11 cellular contexts compared by ENCODE assay signal in the genomic region with DNA sequence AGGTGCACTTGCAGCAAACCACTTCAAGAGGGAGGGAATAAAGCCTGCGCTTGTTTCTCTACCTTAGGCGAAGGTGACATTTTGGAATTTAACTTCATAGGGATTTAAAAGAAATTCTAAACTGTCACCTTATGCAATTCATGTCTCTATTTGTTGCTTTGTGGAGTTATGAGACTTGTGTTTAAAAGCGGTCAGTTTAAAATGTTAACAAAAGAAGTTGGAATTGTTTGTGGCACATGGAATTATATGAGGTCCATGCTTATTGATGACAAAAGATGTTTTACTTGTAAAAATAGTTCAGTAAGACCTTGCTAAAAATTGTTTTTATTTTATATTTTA. TPM values are rescaled to one million over a fixed set of nuclear protein-coding genes. Genes with fewer than 3 reads are reported as not detected.
DNase-seq lines count a peak whose midpoint lies in the region; ATAC-seq, FAIRE-seq and TF ChIP-seq lines count a peak whose summit lies in the region.
"Had no signal": no experiment of that assay in that cellular context is flagged by ENCODE, and none has a peak within 500 bp of the region (broad histone marks: within the 10 kb centered on the region; RNA-seq: fewer than 3 reads in every experiment).

No MANE protein-coding gene starts in this region.

- CTCF ChIA-PET in A549 (lab: Yijun Ruan, JAX) (interaction anchor here (1.5 kb wide), 1 partner anchor 20 kb away, joined by 3 read pairs; no protein-coding TSS in a partner anchor), HEK293T (lab: Yijun Ruan, JAX) (no interaction called here)

- FAIRE-seq in A549 (lab: Jason Lieb, UNC), result no peak

- POLR2A ChIA-PET in A549 (lab: Yijun Ruan, JAX) (no interaction called here), HEK293T (lab: Yijun Ruan, JAX) (no interaction called here)
- POLR2A ChIA-PET in naive thymus-derived CD8-positive, alpha-beta T cell (lab: Charles Lee), result no interaction called here

- H3K4me3 ChIP-seq in A549 (peak overlapping the region; percentile 68), colonic mucosa (peak overlapping the region; percentile 60), BE2C (ENCODE audit: low read depth, low read length) (no peak overlapping the region)

- WGBS in A549 (ENCODE audit: missing lambda C conversion rate), result 45% methylated on average over 3 of the region's 3 CpGs

- ATAC-seq in A549 (no peak), GM18511 (IDR thresholded peaks at IDR 0.05; ENCODE audit: unreplicated experiment) (no peak)
- ATAC-seq in naive thymus-derived CD8-positive, alpha-beta T cell, result no peak

- H3K9me3 Mint-ChIP-seq in naive thymus-derived CD8-positive, alpha-beta T cell, result peaks cover 0 to 2% (median 0%) of the 10 kb centered on the region in 9 donors

- H3K4me3 Mint-ChIP-seq in naive thymus-derived CD8-positive, alpha-beta T cell, result peak overlapping the region in 8 of 10 donors; percentile 55 to 89 (median 78)

- TF ChIP-seq RAD21 in A549 (conservative IDR thresholded peaks at IDR 0.05 in 1 of 2, IDR thresholded peaks at IDR 0.05 in 1 of 2), result no peak

- H3K27ac ChIP-seq in A549 (peak overlapping the region; percentile 76 to 91; a peak in 5 of 6 replicates), colonic mucosa (peak overlapping the region; percentile 75)

- H3K27me3 Mint-ChIP-seq in naive thymus-derived CD8-positive, alpha-beta T cell, result peaks cover 33 to 59% (median 41%) of the 10 kb centered on the region in 5 donors

- H3K27ac Mint-ChIP-seq in naive thymus-derived CD8-positive, alpha-beta T cell, result no peak overlapping the region

- H3K9me3 ChIP-seq in A549, result no peaks in the 10 kb centered on the region
- no peaks in the 10 kb centered on the region for H3K9me3 ChIP-seq in colonic mucosa
- H3K9me3 ChIP-seq in BE2C, result no peaks in the 10 kb centered on the region

- no peak for DNase-seq in A549 (ENCODE audit: low read depth in 1 of 2, low spot score in 1 of 2)
- DNase-seq in HEK293T (ENCODE audit: extremely low spot score), result no peak
- DNase-seq in colonic mucosa, result no peak
- DNase-seq in naive thymus-derived CD8-positive, alpha-beta T cell, result no peak
- DNase-seq in BE2C, result no peak
- DNase-seq in NCI-H2029 treated with DMSO at 0.1 percent for 48 hours (lab: John Stamatoyannopoulos, UW), result no peak
- DNase-seq in activated effector memory CD4-positive, alpha-beta T cell treated with anti-CD3 and anti-CD28 coated beads, Interleukin-2, amount 50 U/mL, for 16 hours, result no peak
- DNase-seq: cerebellar nuclear complex; NCI-H1105; stimulated activated naive CD4-positive, alpha-beta T cell had no signal

- no peak for TF ChIP-seq EP300 in A549 (IDR thresholded peaks at IDR 0.05)

- TF ChIP-seq CTCF in A549 (IDR thresholded peaks at IDR 0.05), result no peak
- TF ChIP-seq CTCF in colonic mucosa (IDR thresholded peaks at IDR 0.05), result no peak
- TF ChIP-seq CTCF in BE2C (IDR thresholded peaks at IDR 0.05; ENCODE audit: low read depth, low read length), result no peak

- intact Hi-C loops in colonic mucosa (cut with DNase I), result no loop called here

- peak overlapping the region in 1 of 2 donors; percentile 92 for H3K9ac ChIP-seq in colonic mucosa (ENCODE audit: low read depth in 2 of 2, low read length in 2 of 2)

- H3K4me1 ChIP-seq in A549 (peaks cover 36% of the 10 kb centered on the region; the same call in 2 of the 3 replicates), colonic mucosa (no peaks in the 10 kb centered on the region), BE2C (no peaks in the 10 kb centered on the region)

- peaks cover 0 to 5% (median 0%) of the 10 kb centered on the region in 3 donors for H3K36me3 Mint-ChIP-seq in naive thymus-derived CD8-positive, alpha-beta T cell

- H3K36me3 ChIP-seq in colonic mucosa (no peaks in the 10 kb centered on the region), BE2C (no peaks in the 10 kb centered on the region)

- no peak for TF ChIP-seq POLR2A in A549 (IDR thresholded peaks at IDR 0.05; ENCODE audit: low read length)

- H3K27me3 ChIP-seq in colonic mucosa, result peaks cover 12% of the 10 kb centered on the region
- peaks cover 92% of the 10 kb centered on the region for H3K27me3 ChIP-seq in BE2C

- peaks cover 11 to 36% (median 35%) of the 10 kb centered on the region in 4 donors for H3K4me1 Mint-ChIP-seq in naive thymus-derived CD8-positive, alpha-beta T cell

- peak overlapping the region; percentile 90 for H3K4me2 ChIP-seq in A549

TF ChIP-seq in A549, 52 proteins besides CTCF, POLR2A, EP300 and RAD21:
- TF ChIP-seq MAFK (IDR thresholded peaks at IDR 0.05; ENCODE audit: partially characterized antibody) (no peak), RARB (CRISPR knock-in tag; IDR thresholded peaks at IDR 0.05) (no peak), CBX8 (IDR thresholded peaks at IDR 0.05) (peak; percentile 60; the same call in 1 of the 2 replicates)

TF ChIP-seq in HEK293T, 16 proteins besides CTCF, POLR2A, EP300 and RAD21:
- no peak for TF ChIP-seq HDGF (IDR thresholded peaks at IDR 0.05; ENCODE audit: borderline replicate concordance)
- TF ChIP-seq, protein P1, sequence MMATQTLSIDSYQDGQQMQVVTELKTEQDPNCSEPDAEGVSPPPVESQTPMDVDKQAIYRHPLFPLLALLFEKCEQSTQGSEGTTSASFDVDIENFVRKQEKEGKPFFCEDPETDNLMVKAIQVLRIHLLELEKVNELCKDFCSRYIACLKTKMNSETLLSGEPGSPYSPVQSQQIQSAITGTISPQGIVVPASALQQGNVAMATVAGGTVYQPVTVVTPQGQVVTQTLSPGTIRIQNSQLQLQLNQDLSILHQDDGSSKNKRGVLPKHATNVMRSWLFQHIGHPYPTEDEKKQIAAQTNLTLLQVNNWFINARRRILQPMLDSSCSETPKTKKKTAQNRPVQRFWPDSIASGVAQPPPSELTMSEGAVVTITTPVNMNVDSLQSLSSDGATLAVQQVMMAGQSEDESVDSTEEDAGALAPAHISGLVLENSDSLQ (IDR thresholded peaks at IDR 0.05), result peak; percentile 21; the same call in 1 of the 2 replicates

RNA-seq across cellular contexts. Expression of a gene that starts 15.8 kb away (rescaled TPM):
- polyA plus RNA-seq in A549 (2011; rRNA removed) (22.4 and 24.1 TPM in 2 replicates), A549 (2017; fragmentation: RNase III; extraction: RNeasy Plus Mini Kit Qiagen cat#74134 plus additional on column Dnase treatment) (10.8 to 12.0 TPM (median 11.1 TPM) in 3 replicates)
- polyA plus RNA-seq in A549 (2012; cell fraction: cytosol; rRNA removed), result 4.7 and 6.2 TPM in 2 replicates
- polyA plus RNA-seq in A549 (2012; cell fraction: nucleus; rRNA removed), result 6.0 and 8.7 TPM in 2 replicates
- polyA minus RNA-seq in A549 (2011; rRNA and poly(A)+ RNA removed), result 50.2 and 56.2 TPM in 2 replicates
- 10 to 100 TPM; 45.5 to 65.9 TPM for total RNA-seq in colonic mucosa
- not detected for total RNA-seq in naive thymus-derived CD8-positive, alpha-beta T cell
- polyA plus RNA-seq in naive thymus-derived CD8-positive, alpha-beta T cell, result not detected
- not detected for polyA plus RNA-seq in BE2C (2012; ENCODE audit: insufficient read depth, insufficient read length, low read depth)

Comparison
In these comparisons a context has a peak if more than half of its experiments do, and no peak if none do; other contexts are left out.
1. RNA of a gene that starts 15.8 kb away (total RNA-seq): 45.5 to 65.9 TPM in colonic mucosa; not detected in naive thymus-derived CD8-positive, alpha-beta T cell; every median in the first group is over 10 times any median in the second.